Comparison of ENCODE assay signal across 22 cellular contexts in the genomic region with DNA sequence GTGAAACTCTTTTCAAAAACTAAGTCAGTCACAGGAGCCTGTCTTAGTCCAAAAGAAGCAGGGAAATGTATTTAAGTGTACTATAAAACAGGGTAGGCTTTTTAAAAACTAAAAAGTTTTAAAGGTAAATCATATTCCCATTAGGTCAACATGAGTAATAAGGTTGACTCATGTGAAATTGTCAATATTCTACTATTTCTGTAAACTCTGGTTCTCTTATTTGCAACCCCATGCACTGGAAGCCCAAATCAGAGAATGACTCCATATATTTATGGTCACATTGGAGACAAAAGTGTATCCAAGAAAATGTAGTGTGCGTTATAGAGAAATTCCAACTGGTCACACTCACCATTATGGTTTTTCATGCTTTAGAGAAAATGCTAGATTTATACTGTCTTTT.
DNase-seq lines count a peak whose midpoint lies in the region; ATAC-seq, FAIRE-seq and TF ChIP-seq lines count a peak whose summit lies in the region.
"Had no signal": no experiment of that assay in that cellular context is flagged by ENCODE, and none has a peak within 500 bp of the region (broad histone marks: within the 10 kb centered on the region; RNA-seq: fewer than 3 reads in every experiment).

No MANE protein-coding gene starts in this region.

- dilution Hi-C loops in mammary epithelial cell (cut with HindIII; ENCODE audit: low sequenced_read_pairs) (no loop called here), endothelial cell of umbilical vein (cut with MboI; ENCODE audit: extremely low pct_ligation_motif_present, low sequenced_read_pairs) (no loop called here)

- H3K4me2 ChIP-seq in mammary epithelial cell (ENCODE audit: insufficient read depth, low read depth, low read length) (no peak overlapping the region), PC-3 (ENCODE audit: low read length) (peak overlapping the region; percentile 35; the same call in 1 of the 2 replicates), endothelial cell of umbilical vein (ENCODE audit: insufficient read depth, low read length) (no peak overlapping the region)
- H3K4me2 ChIP-seq: BLaER1 had no signal

- DNase-seq in mammary epithelial cell: peak; percentile 1
- DNase-seq in breast epithelium (ENCODE audit: low spot score in 2 of 2): no peak
- peak; percentile 83 for DNase-seq in PC-3
- no peak for DNase-seq in endothelial cell of umbilical vein (ENCODE audit: low read depth, low spot score)
- DNase-seq in kidney tubule cell (ENCODE audit: low spot score): peak; percentile 44
- DNase-seq in NAMALWA (ENCODE audit: low spot score): no peak
- DNase-seq in suprapubic skin (ENCODE audit: low spot score in 2 of 2): no peak
- DNase-seq: Caco-2; CD4-positive, CD25-positive, alpha-beta regulatory T cell; CD8-positive, alpha-beta T cell; DMS153; DND-41; GDM1; H7 had no signal

- TF ChIP-seq CTCF in mammary epithelial cell (conservative IDR thresholded peaks at IDR 0.05 in 1 of 2, IDR thresholded peaks at IDR 0.05 in 1 of 2; ENCODE audit: extremely low read depth in 1 of 2, insufficient read depth in 1 of 2, low read depth in 1 of 2, low read length in 2 of 2) (no peak), breast epithelium (IDR thresholded peaks at IDR 0.05) (no peak), PC-3 (conservative IDR thresholded peaks at IDR 0.05; ENCODE audit: low read depth, low read length) (no peak), endothelial cell of umbilical vein (IDR thresholded peaks at IDR 0.05; ENCODE audit: extremely low read depth in 1 of 2, insufficient read depth in 1 of 2, low read depth in 1 of 2, low read length in 2 of 2) (no peak), suprapubic skin (IDR thresholded peaks at IDR 0.05) (no peak)

- H3K36me3 ChIP-seq in mammary epithelial cell (ENCODE audit: insufficient read depth, low read length) (no peaks in the 10 kb centered on the region), breast epithelium (no peaks in the 10 kb centered on the region), PC-3 (ENCODE audit: low read depth, low read length) (no peaks in the 10 kb centered on the region), endothelial cell of umbilical vein (ENCODE audit: control insufficient read depth in 2 of 2, extremely low read depth in 1 of 2, insufficient read depth in 2 of 2, low read length in 2 of 2) (no peaks in the 10 kb centered on the region), suprapubic skin (no peaks in the 10 kb centered on the region)
- H3K36me3 ChIP-seq: BLaER1 had no signal

- intact Hi-C loops in mammary epithelial cell (cut with micrococcal nuclease) (no loop called here), breast epithelium (cut with DNase I; ENCODE audit: low total_unique reads) (no loop called here), PC-3 (cut with micrococcal nuclease) (loop anchor here (2.0 to 10.0 kb wide), 2 partner anchors 91 to 1151 kb away; no protein-coding TSS in a partner anchor), endothelial cell of umbilical vein (cut with micrococcal nuclease) (no loop called here)

- H4K20me1 ChIP-seq in mammary epithelial cell (ENCODE audit: insufficient read depth, low read length) (no peaks in the 10 kb centered on the region), PC-3 (ENCODE audit: low read length) (no peaks in the 10 kb centered on the region), endothelial cell of umbilical vein (replicated peaks; ENCODE audit: control insufficient read depth, extremely low read depth, insufficient read depth, low read length) (no peaks in the 10 kb centered on the region)
- H4K20me1 ChIP-seq: BLaER1 had no signal

- no peak overlapping the region for H2AFZ ChIP-seq in mammary epithelial cell (ENCODE audit: low read depth, low read length)
- H2AFZ ChIP-seq in PC-3 (ENCODE audit: low read length): no peak overlapping the region
- no peak overlapping the region for H2AFZ ChIP-seq in endothelial cell of umbilical vein (ENCODE audit: low read depth, low read length)

- H3K79me2 ChIP-seq in mammary epithelial cell (ENCODE audit: insufficient read depth, low read length): no peaks in the 10 kb centered on the region
- H3K79me2 ChIP-seq in PC-3 (ENCODE audit: low read length): no peaks in the 10 kb centered on the region
- no peaks in the 10 kb centered on the region for H3K79me2 ChIP-seq in endothelial cell of umbilical vein (ENCODE audit: control insufficient read depth, insufficient read depth, low read length)

- POLR2A ChIA-PET in PC-3 (lab: Charles Lee; ENCODE audit: unreplicated experiment) (no interaction called here), endothelial cell of umbilical vein (lab: Charles Lee) (no interaction called here)

- H3K4me1 ChIP-seq in mammary epithelial cell (ENCODE audit: insufficient read depth, low read length): peaks cover 3% of the 10 kb centered on the region
- no peaks in the 10 kb centered on the region for H3K4me1 ChIP-seq in breast epithelium
- H3K4me1 ChIP-seq in PC-3 (ENCODE audit: insufficient read depth, low read length): peaks cover 30% of the 10 kb centered on the region
- peaks cover 8% of the 10 kb centered on the region for H3K4me1 ChIP-seq in endothelial cell of umbilical vein (ENCODE audit: control insufficient read depth, extremely low read depth, insufficient read depth, low read length)
- no peaks in the 10 kb centered on the region for H3K4me1 ChIP-seq in suprapubic skin
- H3K4me1 ChIP-seq: BLaER1, Caco-2 had no signal

- H3K4me3 ChIP-seq in mammary epithelial cell (replicated peaks in 1 of 3; ENCODE audit: insufficient read depth in 1 of 3, low read depth in 2 of 3, low read length in 3 of 3) (no peak overlapping the region), breast epithelium (no peak overlapping the region), PC-3 (ENCODE audit: low read length) (no peak overlapping the region), endothelial cell of umbilical vein (replicated peaks in 1 of 3; ENCODE audit: insufficient read depth in 1 of 3, low read depth in 1 of 3, low read length in 3 of 3) (no peak overlapping the region), suprapubic skin (no peak overlapping the region)
- H3K4me3 ChIP-seq: BLaER1, GM12878 had no signal

- no peaks in the 10 kb centered on the region for H3K9me1 ChIP-seq in endothelial cell of umbilical vein (replicated peaks; ENCODE audit: control insufficient read depth, extremely low read depth, insufficient read depth, low read length)

- no peak for TF ChIP-seq POLR2A in breast epithelium (IDR thresholded peaks at IDR 0.05)
- no peak for TF ChIP-seq POLR2A in endothelial cell of umbilical vein (IDR thresholded peaks at IDR 0.05; ENCODE audit: low read depth, low read length)
- no peak for TF ChIP-seq POLR2A in suprapubic skin (IDR thresholded peaks at IDR 0.05)

- in situ Hi-C loops in mammary epithelial cell (cut with MboI; ENCODE audit: low sequenced_read_pairs in 2 of 2): loop anchor here in 1 of 2 donors (25.0 kb wide), 1 partner anchor 1131 kb away; no protein-coding TSS in a partner anchor

- BruUV-seq in mammary epithelial cell (replicated peaks; lab: Mats Ljungman, UMichigan) (no TSS peak), PC-3 (replicated peaks; lab: Mats Ljungman, UMichigan) (no TSS peak), endothelial cell of umbilical vein (replicated peaks; lab: Mats Ljungman, UMichigan) (no TSS peak)

- H3K9me2 ChIP-seq in PC-3 (replicated peaks; ENCODE audit: low read length): no peaks in the 10 kb centered on the region

- H3K9me3 ChIP-seq in mammary epithelial cell (replicated peaks; ENCODE audit: insufficient read depth, low read length): no peaks in the 10 kb centered on the region
- no peaks in the 10 kb centered on the region for H3K9me3 ChIP-seq in breast epithelium
- no peaks in the 10 kb centered on the region for H3K9me3 ChIP-seq in PC-3 (ENCODE audit: low read length)
- no peaks in the 10 kb centered on the region for H3K9me3 ChIP-seq in endothelial cell of umbilical vein (replicated peaks; ENCODE audit: control insufficient read depth, insufficient read depth, low read length)
- H3K9me3 ChIP-seq in suprapubic skin: no peaks in the 10 kb centered on the region
- H3K9me3 ChIP-seq: BLaER1, Caco-2 had no signal

- FAIRE-seq in endothelial cell of umbilical vein (lab: Jason Lieb, UNC): no peak
- FAIRE-seq: A204.1, GM12878, GM19239 had no signal

- H3K27me3 ChIP-seq in mammary epithelial cell (ENCODE audit: insufficient read depth, low read length) (no peaks in the 10 kb centered on the region), breast epithelium (no peaks in the 10 kb centered on the region), PC-3 (ENCODE audit: low read length) (no peaks in the 10 kb centered on the region), endothelial cell of umbilical vein (ENCODE audit: control insufficient read depth in 2 of 2, insufficient read depth in 2 of 2, low read length in 2 of 2) (no peaks in the 10 kb centered on the region), suprapubic skin (no peaks in the 10 kb centered on the region)
- H3K27me3 ChIP-seq: BLaER1 had no signal

- 94% methylated on average over 1 of the region's 1 CpG for WGBS in mammary epithelial cell (ENCODE audit: low coverage, missing lambda C conversion rate)
- 100% methylated on average over 1 of the region's 1 CpG for WGBS in suprapubic skin

- ATAC-seq in PC-3: peak; percentile 91
- no peak for ATAC-seq in HG02840 (IDR thresholded peaks at IDR 0.05; ENCODE audit: low FRiP score, unreplicated experiment)
- ATAC-seq: CD8-positive, alpha-beta T cell; GM12878; HCT116 had no signal

- CTCF ChIA-PET in mammary epithelial cell (lab: Charles Lee; ENCODE audit: low non-redundant PET): no interaction called here
- CTCF ChIA-PET in PC-3 (lab: Charles Lee): no interaction called here
- CTCF ChIA-PET in endothelial cell of umbilical vein (lab: Charles Lee): no interaction called here

- H3K27ac ChIP-seq in mammary epithelial cell (ENCODE audit: insufficient read depth, low read depth, low read length) (no peak overlapping the region), breast epithelium (no peak overlapping the region), PC-3 (ENCODE audit: low read length) (peak overlapping the region; percentile 66), endothelial cell of umbilical vein (ENCODE audit: insufficient read depth, low read depth, low read length) (no peak overlapping the region), suprapubic skin (no peak overlapping the region)
- H3K27ac ChIP-seq: 22Rv1, BLaER1, C4-2B had no signal

- H3K9ac ChIP-seq in mammary epithelial cell (ENCODE audit: insufficient read depth, low read length): no peak overlapping the region
- H3K9ac ChIP-seq in PC-3 (ENCODE audit: low read length): no peak overlapping the region
- no peak overlapping the region for H3K9ac ChIP-seq in endothelial cell of umbilical vein (replicated peaks; ENCODE audit: extremely low read depth, insufficient read depth, low read length)
- H3K9ac ChIP-seq: BLaER1 had no signal

- no peaks in the 10 kb centered on the region for H3F3A ChIP-seq in PC-3 (ENCODE audit: low read length, unreplicated experiment)

- no peak for TF ChIP-seq EP300 in suprapubic skin (IDR thresholded peaks at IDR 0.05)

TF ChIP-seq in endothelial cell of umbilical vein, 7 proteins besides CTCF, POLR2A, EP300 and RAD21:
- TF ChIP-seq MYC (IDR thresholded peaks at IDR 0.05; ENCODE audit: low read depth, low read length) (no peak), FOS (IDR thresholded peaks at IDR 0.05; ENCODE audit: borderline replicate concordance, insufficient read depth, low read length) (peak; percentile 10)

Comparison
In these comparisons a context has a peak if more than half of its experiments do, and no peak if none do; other contexts are left out.
1. DNase-seq: peak in mammary epithelial cell (single experiment), PC-3 (single experiment) and kidney tubule cell (single experiment); none in breast epithelium (0 of 2), endothelial cell of umbilical vein (single experiment), NAMALWA (single experiment) and suprapubic skin (0 of 2).